10 cellular contexts compared by ENCODE assay signal in genomic region chr11:1548221-1549070, GRCh38. TPM values are rescaled to one million over a fixed set of nuclear protein-coding genes. Genes with fewer than 3 reads are reported as not detected.
A peak's percentile ranks its signal among the peaks of the same experiment; 100 is the strongest.
DNase-seq lines count a peak whose midpoint lies in the region; ATAC-seq lines count a peak whose summit lies in the region.
"Had no signal": no experiment of that assay in that cellular context is flagged by ENCODE, and none has a peak within 500 bp of the region (broad histone marks: within the 10 kb centered on the region; RNA-seq: fewer than 3 reads in every experiment).

No MANE protein-coding gene starts in this region.

- intact Hi-C loops in activated CD4-positive, alpha-beta T cell treated with anti-CD3 and anti-CD28 coated beads for 36 hours (cut with DNase I, micrococcal nuclease), result no loop called here

- no peak overlapping the region for H3K27ac Mint-ChIP-seq in activated CD4-positive, alpha-beta T cell treated with anti-CD3 and anti-CD28 coated beads for 36 hours
- H3K27ac Mint-ChIP-seq: activated naive CD4-positive, alpha-beta T cell treated with anti-CD3 and anti-CD28 coated beads, Interleukin-2, amount 50 U/mL, for 24 hours; stimulated activated naive CD8-positive, alpha-beta T cell treated with anti-CD3 and anti-CD28 coated beads, Interleukin-15, Interleukin-2, amounts not matched to agents 100 ng/mL and 50 ng/mL, for 24 hours had no signal

- CTCF ChIA-PET in activated CD4-positive, alpha-beta T cell treated with anti-CD3 and anti-CD28 coated beads for 36 hours (lab: Charles Lee), result interaction anchor here (1.0 to 3.3 kb wide), 3 partner anchors 21 to 26 kb away, joined by 3 to 46 read pairs (median 3); no protein-coding TSS in a partner anchor

- DNase-seq in COLO668 (lab: John Stamatoyannopoulos, UW; ENCODE audit: unreplicated experiment) (peak; percentile 66), NCI-H187 (lab: John Stamatoyannopoulos, UW) (peak; percentile 48 to 49), caudate nucleus (lab: John Stamatoyannopoulos, UW) (peak in 19 of 61 donors; percentile 24 to 85 (median 57)), kidney glomerular epithelial cell (lab: John Stamatoyannopoulos, UW) (peak; percentile 9)
- DNase-seq in activated CD4-positive, alpha-beta T cell treated with anti-CD3 and anti-CD28 coated beads for 36 hours, result no peak

- H3K27me3 Mint-ChIP-seq in activated CD4-positive, alpha-beta T cell treated with anti-CD3 and anti-CD28 coated beads for 36 hours, result peaks cover 25% of the 10 kb centered on the region

- POLR2A ChIA-PET in activated CD4-positive, alpha-beta T cell treated with anti-CD3 and anti-CD28 coated beads for 36 hours (lab: Charles Lee), result no interaction called here

- peak overlapping the region; percentile 77 for H3K27ac ChIP-seq in caudate nucleus (ENCODE audit: low read depth, low read length)
- peak overlapping the region; percentile 83 for H3K27ac ChIP-seq in temporal lobe (ENCODE audit: low read depth, low read length)

- no peak for ATAC-seq in HG02970 (IDR thresholded peaks at IDR 0.05; ENCODE audit: low FRiP score, unreplicated experiment)
- no peak for ATAC-seq in HG03354 (IDR thresholded peaks at IDR 0.05; ENCODE audit: poor library complexity, severe bottlenecking, unreplicated experiment)
- no peak for ATAC-seq in activated CD4-positive, alpha-beta T cell treated with anti-CD3 and anti-CD28 coated beads for 36 hours

- H3K4me3 Mint-ChIP-seq in activated CD4-positive, alpha-beta T cell treated with anti-CD3 and anti-CD28 coated beads for 36 hours, result no peak overlapping the region
- H3K4me3 Mint-ChIP-seq: activated naive CD4-positive, alpha-beta T cell treated with anti-CD3 and anti-CD28 coated beads, Interleukin-2, amount 50 U/mL, for 24 hours; stimulated activated naive CD8-positive, alpha-beta T cell treated with anti-CD3 and anti-CD28 coated beads, Interleukin-15, Interleukin-2, amounts not matched to agents 100 ng/mL and 50 ng/mL, for 24 hours had no signal

- H3K9me3 Mint-ChIP-seq in activated CD4-positive, alpha-beta T cell treated with anti-CD3 and anti-CD28 coated beads for 36 hours (ENCODE audit: low read depth), result no peaks in the 10 kb centered on the region
- H3K9me3 Mint-ChIP-seq: activated naive CD4-positive, alpha-beta T cell treated with anti-CD3 and anti-CD28 coated beads, Interleukin-2, amount 50 U/mL, for 24 hours; stimulated activated naive CD8-positive, alpha-beta T cell treated with anti-CD3 and anti-CD28 coated beads, Interleukin-15, Interleukin-2, amounts not matched to agents 100 ng/mL and 50 ng/mL, for 24 hours had no signal

- H3K36me3 Mint-ChIP-seq in activated CD4-positive, alpha-beta T cell treated with anti-CD3 and anti-CD28 coated beads for 36 hours (ENCODE audit: low read depth), result no peaks in the 10 kb centered on the region
- H3K36me3 Mint-ChIP-seq: activated naive CD4-positive, alpha-beta T cell treated with anti-CD3 and anti-CD28 coated beads, Interleukin-2, amount 50 U/mL, for 24 hours had no signal

- H3K4me1 Mint-ChIP-seq in activated CD4-positive, alpha-beta T cell treated with anti-CD3 and anti-CD28 coated beads for 36 hours, result peaks cover 2% of the 10 kb centered on the region
- H3K4me1 Mint-ChIP-seq: activated naive CD4-positive, alpha-beta T cell treated with anti-CD3 and anti-CD28 coated beads, Interleukin-2, amount 50 U/mL, for 24 hours had no signal

RNA-seq across cellular contexts. Expression of gene DUSP8, which starts 23.6 kb away (rescaled TPM):
- 7.6 TPM for total RNA-seq in temporal lobe
- total RNA-seq in activated CD4-positive, alpha-beta T cell treated with anti-CD3 and anti-CD28 coated beads for 36 hours, result 1 to 10 TPM; 1.3 to 2.8 TPM

RNA-seq across cellular contexts. Expression of gene KRTAP5-1, which starts 36.6 kb away (rescaled TPM):
- not detected for total RNA-seq in temporal lobe
- total RNA-seq in activated CD4-positive, alpha-beta T cell treated with anti-CD3 and anti-CD28 coated beads for 36 hours, result not detected

RNA-seq across cellular contexts. Expression of gene KRTAP5-2, which starts 49.6 kb away (rescaled TPM):
- not detected for total RNA-seq in temporal lobe
- total RNA-seq in activated CD4-positive, alpha-beta T cell treated with anti-CD3 and anti-CD28 coated beads for 36 hours, result not detected

RNA-seq across cellular contexts. Expression of gene KRTAP5-3, which starts 59.8 kb away (rescaled TPM):
- not detected for total RNA-seq in temporal lobe
- total RNA-seq in activated CD4-positive, alpha-beta T cell treated with anti-CD3 and anti-CD28 coated beads for 36 hours, result not detected
